In the genomic region with DNA sequence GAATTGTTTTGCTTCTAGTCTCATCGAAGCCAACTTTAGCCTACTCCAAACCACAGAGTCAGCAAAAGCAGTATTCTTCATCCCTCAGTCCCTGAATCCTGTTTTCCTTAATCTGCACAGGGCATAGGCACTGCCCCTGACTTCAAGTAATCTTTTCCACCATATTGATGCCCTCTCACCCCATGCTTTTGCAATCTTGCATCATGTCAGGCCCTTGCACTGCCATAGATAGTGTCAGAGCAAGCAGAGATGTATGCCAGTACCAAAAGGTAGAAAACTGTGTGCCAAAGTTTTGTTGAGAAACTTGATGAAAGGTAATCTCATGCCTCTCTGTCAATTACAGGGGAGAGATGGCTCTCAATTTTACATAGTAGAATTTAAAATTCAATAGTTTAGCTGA, we compare ENCODE assay signal across 29 cellular contexts.
"Had no signal": no experiment of that assay in that cellular context is flagged by ENCODE, and none has a peak within 500 bp of the region (broad histone marks: within the 10 kb centered on the region; RNA-seq: fewer than 3 reads in every experiment).

No MANE protein-coding gene starts in this region.

- H3K4me1 ChIP-seq: left lung, lower lobe of right lung, parathyroid adenoma, right atrium auricular region, testis, thyroid gland, transverse colon, upper lobe of left lung, vagina had no signal

- H2AFZ ChIP-seq: parathyroid adenoma had no signal

- H3K27ac Mint-ChIP-seq: nephron; stimulated activated naive B cell treated with anti-CD40 and anti-IgM and Interleukin-4, amounts not matched to agents 10 μg/mL and 1 μg/mL and 100 μg/mL, for 72 hours had no signal

- DNase-seq: hypothalamus; immature natural killer cell; kidney; left colon; left lung; lower lobe of right lung; mammary epithelial cell; mesenchymal stem cell; naive thymus-derived CD8-positive, alpha-beta T cell; occipital lobe; stimulated activated CD4-positive, alpha-beta T cell treated with anti-CD3 and anti-CD28 coated beads, Interleukin-12 subunit alpha, Interleukin-12 subunit beta, amount 100 ng/mL, for 4 hours; stimulated activated CD4-positive, alpha-beta T cell treated with anti-CD3 and anti-CD28 coated beads, Interleukin-15, amount 100 ng/mL, for 24 hours; stimulated activated CD4-positive, alpha-beta T cell treated with anti-CD3 and anti-CD28 coated beads, Interleukin-2, amount 100 ng/mL, for 24 hours; stimulated activated CD4-positive, alpha-beta T cell treated with anti-CD3 and anti-CD28 coated beads, Interleukin-4, amount 100 ng/mL, for 1 hour; stimulated activated naive B cell treated with anti-CD40 and anti-IgM and Interleukin-4, amounts not matched to agents 10 μg/mL and 1 μg/mL and 100 μg/mL, for 72 hours; stimulated activated naive CD8-positive, alpha-beta T cell treated with anti-CD3 and anti-CD28 coated beads, Interleukin-15, Interleukin-2, amounts not matched to agents 100 U/mL and 50 U/mL, for 24 hours; stomach; testis; thyroid gland; transverse colon; upper lobe of left lung had no signal

- H3K4me3 Mint-ChIP-seq: immature natural killer cell; naive thymus-derived CD8-positive, alpha-beta T cell; nephron; neural crest cell; stimulated activated naive B cell treated with anti-CD40 and anti-IgM and Interleukin-4, amounts not matched to agents 10 μg/mL and 1 μg/mL and 100 μg/mL, for 72 hours had no signal

- H3K9me3 ChIP-seq: left lung, lower lobe of right lung, neutrophil, right atrium auricular region, stomach, testis, thyroid gland, transverse colon, upper lobe of left lung, vagina had no signal

- H3K27me3 ChIP-seq: left lung, neutrophil, right atrium auricular region, stomach, testis, thyroid gland, transverse colon, upper lobe of left lung, vagina had no signal

- H3K4me3 ChIP-seq: left lung, lower lobe of right lung, right atrium auricular region, skin epidermis, stomach, testis, thyroid gland, transverse colon, upper lobe of left lung, vagina had no signal

- H3K9ac ChIP-seq: parathyroid adenoma had no signal

- H3K36me3 Mint-ChIP-seq: immature natural killer cell; stimulated activated naive B cell treated with anti-CD40 and anti-IgM and Interleukin-4, amounts not matched to agents 10 μg/mL and 1 μg/mL and 100 μg/mL, for 72 hours had no signal

- H3K27me3 Mint-ChIP-seq: naive thymus-derived CD8-positive, alpha-beta T cell; stimulated activated naive B cell treated with anti-CD40 and anti-IgM and Interleukin-4, amounts not matched to agents 10 μg/mL and 1 μg/mL and 100 μg/mL, for 72 hours had no signal

- ATAC-seq: left colon; left lung; lower lobe of right lung; naive thymus-derived CD8-positive, alpha-beta T cell; sciatic nerve; stimulated activated naive B cell treated with anti-CD40 and anti-IgM and Interleukin-4, amounts not matched to agents 10 μg/mL and 1 μg/mL and 100 μg/mL, for 72 hours; stimulated activated naive CD8-positive, alpha-beta T cell treated with anti-CD3 and anti-CD28 coated beads, Interleukin-15, Interleukin-2, amounts not matched to agents 100 U/mL and 50 U/mL, for 24 hours had no signal

- H3K27ac ChIP-seq: left lung, lower lobe of right lung, neutrophil, parathyroid adenoma, right atrium auricular region, skin epidermis, stomach, testis, thyroid gland, transverse colon, upper lobe of left lung, vagina had no signal

- H3K79me2 ChIP-seq: parathyroid adenoma had no signal

- H3K36me3 ChIP-seq: left lung, lower lobe of right lung, neutrophil, right atrium auricular region, stomach, thyroid gland, transverse colon, upper lobe of left lung, vagina had no signal

- H3K9me3 Mint-ChIP-seq: nephron had no signal
